In genomic region chr19:13859361-13859880, GRCh38 we compare ENCODE assay signal across 12 cellular contexts. TPM values are rescaled to one million over a fixed set of nuclear protein-coding genes. Genes with fewer than 3 reads are reported as not detected.
DNase-seq lines count a peak whose midpoint lies in the region; ATAC-seq, FAIRE-seq and TF ChIP-seq lines count a peak whose summit lies in the region.
"Had no signal": no experiment of that assay in that cellular context is flagged by ENCODE, and none has a peak within 500 bp of the region (broad histone marks: within the 10 kb centered on the region; RNA-seq: fewer than 3 reads in every experiment).

No MANE protein-coding gene starts in this region.

- H3K27me3 Mint-ChIP-seq in neural progenitor cell (ENCODE audit: insufficient read depth, low read depth) = peaks cover 15% of the 10 kb centered on the region

- H3K36me3 ChIP-seq in GM12878 (ENCODE audit: control insufficient read depth in 2 of 2, insufficient read depth in 2 of 2, low read length in 1 of 2) (no peaks in the 10 kb centered on the region), neural progenitor cell (no peaks in the 10 kb centered on the region)
- H3K36me3 ChIP-seq: gastrocnemius medialis had no signal

- H3K27ac ChIP-seq in GM12878 (ENCODE audit: control insufficient read depth, insufficient read depth) (no peak overlapping the region), neural progenitor cell (no peak overlapping the region), dorsolateral prefrontal cortex (no peak overlapping the region)
- H3K27ac ChIP-seq: gastrocnemius medialis had no signal

- no peak for TF ChIP-seq EP300 in GM12878 (IDR thresholded peaks at IDR 0.05; ENCODE audit: borderline replicate concordance in 1 of 2, control insufficient read depth in 1 of 2, low read depth in 2 of 2, low read length in 2 of 2)

- peak overlapping the region; percentile 87 for H3K27ac Mint-ChIP-seq in neural progenitor cell

- peaks cover 22% of the 10 kb centered on the region for H3F3A ChIP-seq in neural progenitor cell (ENCODE audit: low read depth)

- in situ Hi-C loops in GM12878 (cut with MboI) = no loop called here

- no peaks in the 10 kb centered on the region for H4K20me1 ChIP-seq in GM12878 (ENCODE audit: control insufficient read depth, insufficient read depth)
- peaks cover 5% of the 10 kb centered on the region for H4K20me1 ChIP-seq in neural progenitor cell (ENCODE audit: low read depth)

- H3K79me2 ChIP-seq in GM12878 (ENCODE audit: control insufficient read depth, insufficient read depth, low read length) = no peaks in the 10 kb centered on the region
- no peaks in the 10 kb centered on the region for H3K79me2 ChIP-seq in neural progenitor cell (ENCODE audit: low read depth)

- peak; percentile 38 for DNase-seq in NCI-H1694 (lab: John Stamatoyannopoulos, UW)
- DNase-seq in NCI-H1694 treated with DMSO at 0.1 percent for 48 hours (lab: John Stamatoyannopoulos, UW) = no peak
- DNase-seq in MV-4-11 (lab: John Stamatoyannopoulos, UW) = peak; percentile 42
- no peak for DNase-seq in GM12878 (ENCODE audit: low read depth, low spot score)
- no peak for DNase-seq in neural progenitor cell (ENCODE audit: low spot score)
- no peak for DNase-seq in hepatic stellate cell (ENCODE audit: low spot score)
- no peak for DNase-seq in dorsolateral prefrontal cortex
- DNase-seq: activated CD4-positive, alpha-beta T cell treated with anti-CD3 and anti-CD28 coated beads, Interleukin-2, amount 50 U/mL, for 4 hours; aorta; gastrocnemius medialis; stimulated activated CD4-positive, alpha-beta T cell treated with anti-CD3 and anti-CD28 coated beads, Interleukin-15, amount 100 ng/mL, for 24 hours had no signal

- POLR2A ChIA-PET in GM12878 (lab: Charles Lee) = interaction anchor here (0.6 to 8.5 kb wide), 5 partner anchors 8 to 160 kb away, joined by 3 to 85 read pairs (median 7); partner anchors contain the start of gene ZSWIM4

- no peak overlapping the region for H3K4me3 Mint-ChIP-seq in neural progenitor cell

- intact Hi-C loops in GM12878 (cut with micrococcal nuclease; ENCODE audit: unreplicated experiment) (no loop called here), dorsolateral prefrontal cortex (cut with DNase I) (no loop called here)

- peaks cover 25% of the 10 kb centered on the region for H3K4me1 Mint-ChIP-seq in neural progenitor cell

- WGBS in GM12878 (ENCODE audit: insufficient coverage, insufficient replicate concordance, low lambda C conversion rate, missing lambda C conversion rate) = 94% methylated on average over 3 of the region's 3 CpGs

- RAD21 ChIA-PET in GM12878 (lab: Charles Lee; ENCODE audit: unreplicated experiment) = interaction anchor here (0.6 to 6.2 kb wide), 4 partner anchors 11 to 219 kb away, joined by 3 to 70 read pairs (median 4); no protein-coding TSS in a partner anchor

- no peak overlapping the region for H3K9ac ChIP-seq in GM12878 (ENCODE audit: control insufficient read depth, insufficient read depth, low read length)
- H3K9ac ChIP-seq in neural progenitor cell = no peak overlapping the region

- H3K9me3 ChIP-seq in GM12878 (replicated peaks; ENCODE audit: control insufficient read depth, insufficient read depth, low read length) (no peaks in the 10 kb centered on the region), neural progenitor cell (ENCODE audit: low read depth) (no peaks in the 10 kb centered on the region)
- H3K9me3 ChIP-seq: gastrocnemius medialis had no signal

- SMC1A ChIA-PET in GM12878 (lab: Charles Lee; ENCODE audit: uncharacterized antibody, unreplicated experiment) = interaction anchor here (0.7 to 3.9 kb wide), 3 partner anchors 11 to 64 kb away, joined by 3 to 33 read pairs (median 9); partner anchors contain the start of gene ZSWIM4

- no TSS peak for BruUV-seq in GM12878 (replicated peaks; lab: Mats Ljungman, UMichigan)

- H3K4me3 ChIP-seq in GM12878 (no peak overlapping the region), neural progenitor cell (no peak overlapping the region), dorsolateral prefrontal cortex (no peak overlapping the region)
- H3K4me3 ChIP-seq: gastrocnemius medialis had no signal

- TF ChIP-seq POLR2A in GM12878 (IDR thresholded peaks at IDR 0.05; ENCODE audit: low read depth, low read length) = no peak

- H3K9me3 Mint-ChIP-seq in neural progenitor cell = no peaks in the 10 kb centered on the region

- H3K27me3 ChIP-seq in GM12878 (replicated peaks in 1 of 2; ENCODE audit: control insufficient read depth in 2 of 2, insufficient read depth in 2 of 2, low read length in 1 of 2) (peaks cover 0 to 1% of the 10 kb centered on the region in 2 experiments; a peak in 2 of 4 replicates), neural progenitor cell (peaks cover 26% of the 10 kb centered on the region), dorsolateral prefrontal cortex (no peaks in the 10 kb centered on the region)
- H3K27me3 ChIP-seq: gastrocnemius medialis had no signal

- FAIRE-seq in GM12878 (lab: Jason Lieb, UNC) = no peak

- H3K4me2 ChIP-seq in GM12878 (ENCODE audit: control insufficient read depth, insufficient read depth) (no peak overlapping the region), neural progenitor cell (no peak overlapping the region)

- CTCF ChIA-PET in GM12878 (lab: Yijun Ruan, JAX) = interaction anchor here (0.6 to 2.3 kb wide), 4 partner anchors 20 to 277 kb away, joined by 3 to 5 read pairs (median 4); partner anchors contain the start of gene ASF1B

- ATAC-seq in GM12878 = no peak
- no peak for ATAC-seq in HG02759 (IDR thresholded peaks at IDR 0.05; ENCODE audit: unreplicated experiment)
- ATAC-seq: gastrocnemius medialis had no signal

- TF ChIP-seq RAD21 in GM12878 (IDR thresholded peaks at IDR 0.05; ENCODE audit: insufficient read depth, low read depth, low read length) = no peak

- peak in 2 of 3 experiments; percentile 3 to 7; a peak in 1 of 6 replicates for TF ChIP-seq CTCF in GM12878 (IDR thresholded peaks at IDR 0.05 in 2 of 3, conservative IDR thresholded peaks at IDR 0.05 in 1 of 3; ENCODE audit: control insufficient read depth in 2 of 3, extremely low read depth in 1 of 3, insufficient read depth in 1 of 3, low read depth in 3 of 3, low read length in 3 of 3)
- no peak for TF ChIP-seq CTCF in neural progenitor cell (IDR thresholded peaks at IDR 0.05)
- no peak for TF ChIP-seq CTCF in dorsolateral prefrontal cortex (IDR thresholded peaks at IDR 0.05 in 54 of 56, conservative IDR thresholded peaks at IDR 0.05 in 2 of 56; ENCODE audit: low read depth in 1 of 56, partially characterized antibody in 56 of 56)

- H2AFZ ChIP-seq in GM12878 (ENCODE audit: control insufficient read depth, low read depth, low read length) (no peak overlapping the region), neural progenitor cell (replicated peaks) (no peak overlapping the region)

- peaks cover 8% of the 10 kb centered on the region for H3K4me1 ChIP-seq in GM12878 (ENCODE audit: control insufficient read depth, insufficient read depth, low read length)
- peaks cover 6% of the 10 kb centered on the region for H3K4me1 ChIP-seq in neural progenitor cell

- no peaks in the 10 kb centered on the region for H3K36me3 Mint-ChIP-seq in neural progenitor cell

RNA-seq across cellular contexts. Expression of gene NANOS3, which starts 17.5 kb away (rescaled TPM):
- 3.9 and 5.7 TPM in 2 replicates for total RNA-seq in GM12878 (2013; cell fraction: nucleolus; rRNA removed)
- total RNA-seq in GM12878 (2014; rRNA removed) = 0.54 and 1.5 TPM in 2 replicates
- 1.5 and 1.6 TPM in 2 replicates for total RNA-seq in GM12878 (2014; rRNA removed; fragmentation: Illumina TruSeq; extraction: Trizol)
- 1.5 and 1.7 TPM in 2 replicates for total RNA-seq in GM12878 (2021)
- polyA plus RNA-seq in GM12878 (2011; ENCODE audit: low read depth) = not detected
- polyA plus RNA-seq in GM12878 (2011; rRNA removed) = 0.24 and 0.69 TPM in 2 replicates
- 1.4 and 1.5 TPM in 2 replicates for polyA plus RNA-seq in GM12878 (2011; cell fraction: cytosol; rRNA removed)
- 2.5 and 2.7 TPM in 2 replicates for polyA plus RNA-seq in GM12878 (2011; cell fraction: nucleus; rRNA removed)
- polyA plus RNA-seq in GM12878 (2012) = 0.94 and 1.0 TPM in 2 replicates
- 1.00 TPM in 1 of 2 replicates, not detected in the other for polyA plus RNA-seq in GM12878 (2014; fragmentation: Illumina TruSeq; extraction: Trizol)
- under 1 TPM; 0.31 to 0.80 TPM for polyA plus RNA-seq in GM12878 (2014; fragmentation: Nextera tagmentation; extraction: Ambion mirVana)
- polyA plus RNA-seq in GM12878 (2014; rRNA removed) = 0.81 and 2.3 TPM in 2 replicates
- polyA plus RNA-seq in GM12878 (2016; fragmentation: Nextera tagmentation; extraction: Ambion mirVana) = under 1 TPM; 0.53 to 0.62 TPM
- 0.82 TPM in 1 of 2 replicates, not detected in the other for polyA minus RNA-seq in GM12878 (2011; rRNA and poly(A)+ RNA removed)
- polyA minus RNA-seq in GM12878 (2011; cell fraction: cytosol; rRNA and poly(A)+ RNA removed) = not detected in 2 replicates
- polyA minus RNA-seq in GM12878 (2011; cell fraction: nucleus; rRNA and poly(A)+ RNA removed) = 1.6 TPM in 1 of 2 replicates, not detected in the other
- not detected in 2 replicates for total RNA-seq in neural progenitor cell (ENCODE audit: low replicate concordance)
- total RNA-seq in dorsolateral prefrontal cortex = 10 to 100 TPM in 110 of 120 experiments, 1 to 10 TPM in 10; 4.1 to 33.8 (median 17.0) TPM
- total RNA-seq: gastrocnemius medialis had no signal

RNA-seq across cellular contexts. Expression of gene BRME1, which starts 46.5 kb away (rescaled TPM):
- total RNA-seq in GM12878 (2013; cell fraction: nucleolus; rRNA removed) = 4.1 and 4.8 TPM in 2 replicates
- total RNA-seq in GM12878 (2014; rRNA removed) (0.33 and 1.4 TPM in 2 replicates), GM12878 (2014; rRNA removed; fragmentation: Illumina TruSeq; extraction: Trizol) (0.41 and 0.72 TPM in 2 replicates), GM12878 (2021) (0.72 and 1.9 TPM in 2 replicates), neural progenitor cell (ENCODE audit: low replicate concordance) (0.49 and 4.1 TPM in 2 replicates), dorsolateral prefrontal cortex (10 to 100 TPM in 23 of 120 experiments, 1 to 10 TPM in 97; 2.8 to 13.5 (median 8.1) TPM)
- polyA plus RNA-seq in GM12878 (2011; ENCODE audit: low read depth) = 0.79 TPM
- polyA plus RNA-seq in GM12878 (2011; rRNA removed) (1.6 and 2.2 TPM in 2 replicates), GM12878 (2014; fragmentation: Illumina TruSeq; extraction: Trizol) (0.47 and 0.67 TPM in 2 replicates), GM12878 (2014; fragmentation: Nextera tagmentation; extraction: Ambion mirVana) (under 1 TPM in 1 of 2 experiments, not detected in 1; 0.07 TPM), GM12878 (2014; rRNA removed) (1.0 and 1.9 TPM in 2 replicates), GM12878 (2016; fragmentation: Nextera tagmentation; extraction: Ambion mirVana) (1 to 10 TPM in 1 of 2 experiments, under 1 TPM in 1; 0.28 to 1.1 TPM)
- 3.9 and 4.8 TPM in 2 replicates for polyA plus RNA-seq in GM12878 (2011; cell fraction: cytosol; rRNA removed)
- polyA plus RNA-seq in GM12878 (2011; cell fraction: nucleus; rRNA removed) = 13.6 and 16.7 TPM in 2 replicates
- 0.43 and 0.52 TPM in 2 replicates for polyA plus RNA-seq in GM12878 (2012)
- 0.95 and 2.1 TPM in 2 replicates for polyA minus RNA-seq in GM12878 (2011; rRNA and poly(A)+ RNA removed)
- 0.80 and 2.9 TPM in 2 replicates for polyA minus RNA-seq in GM12878 (2011; cell fraction: cytosol; rRNA and poly(A)+ RNA removed)
- polyA minus RNA-seq in GM12878 (2011; cell fraction: nucleus; rRNA and poly(A)+ RNA removed) = 1.7 and 5.8 TPM in 2 replicates

RNA-seq across cellular contexts. Expression of gene CC2D1A, which starts 46.6 kb away (rescaled TPM):
- total RNA-seq in GM12878 (2013; cell fraction: nucleolus; rRNA removed) = 27.1 and 32.2 TPM in 2 replicates
- total RNA-seq in GM12878 (2014; rRNA removed) (13.2 and 17.3 TPM in 2 replicates), GM12878 (2014; rRNA removed; fragmentation: Illumina TruSeq; extraction: Trizol) (9.0 and 10.2 TPM in 2 replicates), GM12878 (2021) (32.7 and 36.1 TPM in 2 replicates), neural progenitor cell (ENCODE audit: low replicate concordance) (8.1 and 22.0 TPM in 2 replicates), dorsolateral prefrontal cortex (100 to 1,000 TPM in 8 of 120 experiments, 10 to 100 TPM in 112; 50.4 to 138 (median 75.1) TPM)
- 5.8 TPM for polyA plus RNA-seq in GM12878 (2011; ENCODE audit: low read depth)
- polyA plus RNA-seq in GM12878 (2011; rRNA removed) (7.4 and 11.9 TPM in 2 replicates), GM12878 (2014; fragmentation: Illumina TruSeq; extraction: Trizol) (7.3 and 14.8 TPM in 2 replicates), GM12878 (2014; fragmentation: Nextera tagmentation; extraction: Ambion mirVana) (1 to 10 TPM in 1 of 2 experiments, under 1 TPM in 1; 0.13 to 1.0 TPM), GM12878 (2014; rRNA removed) (24.9 and 28.0 TPM in 2 replicates), GM12878 (2016; fragmentation: Nextera tagmentation; extraction: Ambion mirVana) (10 to 100 TPM; 18.6 to 22.5 TPM)
- 8.9 and 12.7 TPM in 2 replicates for polyA plus RNA-seq in GM12878 (2011; cell fraction: cytosol; rRNA removed)
- 55.0 and 65.9 TPM in 2 replicates for polyA plus RNA-seq in GM12878 (2011; cell fraction: nucleus; rRNA removed)
- 16.1 and 18.9 TPM in 2 replicates for polyA plus RNA-seq in GM12878 (2012)
- polyA minus RNA-seq in GM12878 (2011; rRNA and poly(A)+ RNA removed) = 10.2 and 16.0 TPM in 2 replicates
- 7.2 and 8.3 TPM in 2 replicates for polyA minus RNA-seq in GM12878 (2011; cell fraction: cytosol; rRNA and poly(A)+ RNA removed)
- 7.7 and 18.8 TPM in 2 replicates for polyA minus RNA-seq in GM12878 (2011; cell fraction: nucleus; rRNA and poly(A)+ RNA removed)

Comparison
In these comparisons a context has a peak if more than half of its experiments do, and no peak if none do; other contexts are left out.
1. DNase-seq: peak in NCI-H1694 (single experiment) and MV-4-11 (single experiment); none in NCI-H1694 treated with DMSO at 0.1 percent for 48 hours (single experiment), GM12878 (single experiment), neural progenitor cell (single experiment), hepatic stellate cell (single experiment) and dorsolateral prefrontal cortex (0 of 10).
2. CTCF ChIP-seq: peak in GM12878 (2 of 3); none in neural progenitor cell (single experiment) and dorsolateral prefrontal cortex (0 of 56).